ENCODE assay signal across 13 cellular contexts in the genomic region with DNA sequence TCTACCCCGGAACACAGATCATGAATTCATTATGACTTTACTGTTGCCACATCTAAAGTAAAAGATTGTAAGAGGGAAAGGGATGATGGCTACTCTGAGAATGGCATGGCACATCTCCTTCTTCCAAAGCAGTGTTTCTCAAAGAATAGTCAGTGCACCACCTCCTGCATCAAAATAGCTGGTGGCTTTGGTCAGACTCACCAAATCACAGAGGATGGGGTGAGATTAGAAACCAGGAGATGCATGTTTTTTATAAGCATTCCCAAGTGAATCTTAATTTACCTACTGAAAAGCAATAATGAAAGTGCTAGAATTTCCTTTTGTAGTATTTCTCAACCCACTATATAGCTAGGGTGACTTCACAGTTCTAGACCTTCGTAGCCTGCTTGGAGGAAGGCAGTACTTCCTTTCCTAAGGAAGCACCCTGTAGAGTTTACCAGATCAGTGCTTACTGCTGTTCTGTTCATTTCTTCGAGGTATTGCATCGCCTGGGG.
DNase-seq lines count a peak whose midpoint lies in the region; ATAC-seq and TF ChIP-seq lines count a peak whose summit lies in the region.
"Had no signal": no experiment of that assay in that cellular context is flagged by ENCODE, and none has a peak within 500 bp of the region (broad histone marks: within the 10 kb centered on the region; RNA-seq: fewer than 3 reads in every experiment).

No MANE protein-coding gene starts in this region.

- H3K9me3 Mint-ChIP-seq in naive thymus-derived CD4-positive, alpha-beta T cell, result peaks cover 0 to 8% (median 0%) of the 10 kb centered on the region in 11 donors
- H3K9me3 Mint-ChIP-seq: activated T-helper 17 cell treated with anti-CD3 and anti-CD28 coated beads, Interleukin-2, amount 50 U/mL, for 72 hours had no signal

- H2BK20ac ChIP-seq in IMR-90 (ENCODE audit: low read depth, low read length), result peak overlapping the region; percentile 36; the same call in 1 of the 2 replicates

- H3K9me1 ChIP-seq in IMR-90 (ENCODE audit: insufficient read depth, low read length), result no peaks in the 10 kb centered on the region; the same call in 1 of the 2 replicates

- H3K36me3 Mint-ChIP-seq in naive thymus-derived CD4-positive, alpha-beta T cell, result peaks cover 0 to 5% (median 0%) of the 10 kb centered on the region in 5 donors
- H3K36me3 Mint-ChIP-seq: CD4-positive, CD25-positive, alpha-beta regulatory T cell had no signal

- no peak overlapping the region; the same call in 1 of the 2 replicates for H3K27ac ChIP-seq in IMR-90 (ENCODE audit: insufficient read depth, low read length)
- no peak overlapping the region for H3K27ac ChIP-seq in naive thymus-derived CD4-positive, alpha-beta T cell (ENCODE audit: low read depth, low read length)
- H3K27ac ChIP-seq in testis, result no peak overlapping the region
- H3K27ac ChIP-seq: cardiac muscle cell had no signal

- H3K4ac ChIP-seq in IMR-90 (ENCODE audit: low read depth, low read length), result peak overlapping the region; percentile 54; the same call in 1 of the 2 replicates

- H4K91ac ChIP-seq in IMR-90 (ENCODE audit: insufficient read depth, low read depth, low read length), result peak overlapping the region; percentile 20; the same call in 1 of the 2 replicates

- no peaks in the 10 kb centered on the region for H4K20me1 ChIP-seq in IMR-90 (ENCODE audit: insufficient read depth, low read length)

- H3K4me1 ChIP-seq in IMR-90 (ENCODE audit: control insufficient read depth, insufficient read depth, low read length), result peaks cover 8% of the 10 kb centered on the region
- H3K4me1 ChIP-seq in naive thymus-derived CD4-positive, alpha-beta T cell (ENCODE audit: control insufficient read depth in 2 of 2, insufficient read depth in 2 of 2, low read length in 2 of 2), result peaks cover 17 to 66% of the 10 kb centered on the region in 2 donors
- H3K4me1 ChIP-seq in testis, result peaks cover 13% of the 10 kb centered on the region

- H3K4me1 Mint-ChIP-seq in naive thymus-derived CD4-positive, alpha-beta T cell, result peaks cover 43 to 96% (median 89%) of the 10 kb centered on the region in 7 donors

- H2BK15ac ChIP-seq in IMR-90 (ENCODE audit: low read depth, low read length), result 0 out of 3 replicates have a peak overlapping the region, but pooled peaks have one; percentile 9

- peak overlapping the region; percentile 46; the same call in 1 of the 2 replicates for H2AK5ac ChIP-seq in IMR-90 (ENCODE audit: low read depth, low read length)

- TF ChIP-seq POLR2A in IMR-90 (IDR thresholded peaks at IDR 0.05; ENCODE audit: low read depth, low read length) (no peak), testis (IDR thresholded peaks at IDR 0.05) (no peak)

- TF ChIP-seq CTCF in IMR-90 (conservative IDR thresholded peaks at IDR 0.05; ENCODE audit: low read depth, low read length) (no peak), testis (IDR thresholded peaks at IDR 0.05) (no peak)

- H3K36me3 ChIP-seq in IMR-90 (ENCODE audit: control insufficient read depth, insufficient read depth, low read length), result no peaks in the 10 kb centered on the region
- no peaks in the 10 kb centered on the region for H3K36me3 ChIP-seq in naive thymus-derived CD4-positive, alpha-beta T cell (ENCODE audit: control insufficient read depth in 2 of 3, insufficient read depth in 3 of 3, low read length in 3 of 3)
- H3K36me3 ChIP-seq in testis (ENCODE audit: low read depth, missing control alignments), result no peaks in the 10 kb centered on the region
- H3K36me3 ChIP-seq: cardiac muscle cell had no signal

- H3K27ac Mint-ChIP-seq in naive thymus-derived CD4-positive, alpha-beta T cell, result peak overlapping the region in 7 of 9 donors; percentile 17 to 81 (median 59)
- H3K27ac Mint-ChIP-seq: activated T-helper 17 cell treated with anti-CD3 and anti-CD28 coated beads, Interleukin-2, amount 50 U/mL, for 72 hours; CD4-positive, CD25-positive, alpha-beta regulatory T cell; nephron progenitor cell had no signal

- no peak overlapping the region for H2AFZ ChIP-seq in IMR-90 (replicated peaks; ENCODE audit: low read length, poor library complexity)

- H3K18ac ChIP-seq in IMR-90 (ENCODE audit: low read depth, low read length), result peak overlapping the region; percentile 53

- H2BK120ac ChIP-seq in IMR-90 (ENCODE audit: low read depth, low read length), result peak overlapping the region; percentile 58

- H4K5ac ChIP-seq in IMR-90 (ENCODE audit: low read depth, low read length), result peak overlapping the region; percentile 43

- peak overlapping the region; percentile 31 for H2BK5ac ChIP-seq in IMR-90 (ENCODE audit: low read depth, low read length, poor library complexity, severe bottlenecking)

- BruUV-seq in IMR-90 (replicated peaks; lab: Mats Ljungman, UMichigan), result no TSS peak

- H3K9ac ChIP-seq in IMR-90 (ENCODE audit: low read depth, low read length), result no peak overlapping the region

- DNase-seq in ELR (ENCODE audit: low read depth) (peak; percentile 36), IMR-90 (peak; percentile 43), astrocyte of the hippocampus (ENCODE audit: low read depth, low spot score) (peak; percentile 19), globus pallidus (ENCODE audit: low spot score) (no peak), testis (no peak)
- no peak for DNase-seq in naive thymus-derived CD4-positive, alpha-beta T cell
- DNase-seq: activated CD4-positive, alpha-beta T cell treated with anti-CD3 and anti-CD28 coated beads, Interleukin-2, amount 50 U/mL, for 48 hours; CD4-positive, CD25-positive, alpha-beta regulatory T cell; NCI-H510A; nephron progenitor cell had no signal

- H2AK9ac ChIP-seq in IMR-90 (replicated peaks; ENCODE audit: low read depth, low read length, poor library complexity), result no peak overlapping the region

- H3K14ac ChIP-seq in IMR-90 (replicated peaks; ENCODE audit: low read depth, low read length), result peak overlapping the region; percentile 34

- 71% methylated on average over 1 of the region's 4 CpGs; no CpG with 5 or more reads in 1 of the 2 experiments for WGBS in IMR-90 (ENCODE audit: extremely low coverage in 2 of 2, insufficient read length in 1 of 2), 2 experiments
- 90 to 91% methylated on average over 4 of the region's 4 CpGs for WGBS in testis, 2 donors

- in situ Hi-C loops in IMR-90 (cut with MboI; ENCODE audit: low sequenced_read_pairs), result no loop called here

- H4K8ac ChIP-seq in IMR-90 (ENCODE audit: low read depth in 2 of 2, low read length in 2 of 2), result peak overlapping the region in 1 of 2 experiments; percentile 39; a peak in 1 of 4 replicates

- TF ChIP-seq RAD21 in IMR-90 (IDR thresholded peaks at IDR 0.05; ENCODE audit: low read length), result no peak

- H3K79me1 ChIP-seq in IMR-90 (ENCODE audit: low read depth in 1 of 2, low read length in 2 of 2), result no peaks in the 10 kb centered on the region

- dilution Hi-C loops in IMR-90 (cut with HindIII; ENCODE audit: low sequenced_read_pairs, unreplicated experiment), result no loop called here

- peak overlapping the region in 2 of 10 donors; percentile 32 to 52 for H3K4me3 Mint-ChIP-seq in naive thymus-derived CD4-positive, alpha-beta T cell
- H3K4me3 Mint-ChIP-seq: activated T-helper 17 cell treated with anti-CD3 and anti-CD28 coated beads, Interleukin-2, amount 50 U/mL, for 72 hours; CD4-positive, CD25-positive, alpha-beta regulatory T cell; nephron progenitor cell had no signal

- ATAC-seq in IMR-90 (ENCODE audit: low read depth), result no peak
- no peak for ATAC-seq in naive thymus-derived CD4-positive, alpha-beta T cell
- ATAC-seq in GM19467 (IDR thresholded peaks at IDR 0.05; ENCODE audit: unreplicated experiment), result no peak
- ATAC-seq: activated T-helper 17 cell treated with anti-CD3 and anti-CD28 coated beads, Interleukin-2, amount 50 U/mL, for 72 hours had no signal

- H3K9me3 ChIP-seq in IMR-90 (ENCODE audit: control insufficient read depth, insufficient read depth, low read length), result no peaks in the 10 kb centered on the region; the same call in 1 of the 2 replicates
- H3K9me3 ChIP-seq in naive thymus-derived CD4-positive, alpha-beta T cell (ENCODE audit: control insufficient read depth in 2 of 3, low read length in 3 of 3), result no peaks in the 10 kb centered on the region
- H3K9me3 ChIP-seq in testis, result no peaks in the 10 kb centered on the region

- POLR2A ChIA-PET in IMR-90 (lab: Charles Lee; ENCODE audit: unreplicated experiment), result interaction anchor here (0.6 kb wide), 1 partner anchor 349 kb away, joined by 6 read pairs; no protein-coding TSS in a partner anchor
- POLR2A ChIA-PET in naive thymus-derived CD4-positive, alpha-beta T cell (lab: Charles Lee), result interaction anchor here (1.0 to 6.3 kb wide), 4 partner anchors 36 to 352 kb away, joined by 3 to 59 read pairs (median 10); no protein-coding TSS in a partner anchor

- H3K4me2 ChIP-seq in IMR-90 (ENCODE audit: low read depth, low read length), result peak overlapping the region; percentile 28; the same call in 1 of the 2 replicates

- no peak overlapping the region for H3K23ac ChIP-seq in IMR-90 (ENCODE audit: low read depth, low read length)

- intact Hi-C loops in IMR-90 (cut with micrococcal nuclease) (loop anchor here (5.0 kb wide), 1 partner anchor 239 kb away; no protein-coding TSS in a partner anchor), testis (cut with DNase I; ENCODE audit: low total_unique reads) (no loop called here)
- intact Hi-C loops in naive thymus-derived CD4-positive, alpha-beta T cell (cut with micrococcal nuclease), result no loop called here

- no peak overlapping the region for H3K4me3 ChIP-seq in IMR-90 (ENCODE audit: insufficient read depth, low read depth, low read length)
- H3K4me3 ChIP-seq in naive thymus-derived CD4-positive, alpha-beta T cell (ENCODE audit: low read length), result no peak overlapping the region
- H3K4me3 ChIP-seq in testis, result no peak overlapping the region
- H3K4me3 ChIP-seq: cardiac muscle cell had no signal

- no peaks in the 10 kb centered on the region; the same call in 1 of the 2 replicates for H3K27me3 ChIP-seq in IMR-90 (ENCODE audit: control insufficient read depth, insufficient read depth, low read length)
- no peaks in the 10 kb centered on the region for H3K27me3 ChIP-seq in naive thymus-derived CD4-positive, alpha-beta T cell (ENCODE audit: control insufficient read depth in 2 of 2, insufficient read depth in 2 of 2, low read length in 2 of 2)
- no peaks in the 10 kb centered on the region for H3K27me3 ChIP-seq in testis
- H3K27me3 ChIP-seq: cardiac muscle cell had no signal

- CTCF ChIA-PET in IMR-90 (lab: Yijun Ruan, JAX), result interaction anchor here (0.6 to 1.2 kb wide), 5 partner anchors 144 to 408 kb away, joined by 3 to 8 read pairs (median 4); no protein-coding TSS in a partner anchor
- CTCF ChIA-PET in naive thymus-derived CD4-positive, alpha-beta T cell (lab: Charles Lee), result interaction anchor here (0.8 to 1.6 kb wide), 2 partner anchors 143 to 352 kb away, joined by 3 to 7 read pairs; no protein-coding TSS in a partner anchor

- no peak overlapping the region; the same call in 1 of the 2 replicates for H3K56ac ChIP-seq in IMR-90 (ENCODE audit: extremely low read depth, insufficient read depth, low read length)

- peaks cover 0 to 7% (median 0%) of the 10 kb centered on the region in 5 donors for H3K27me3 Mint-ChIP-seq in naive thymus-derived CD4-positive, alpha-beta T cell
- H3K27me3 Mint-ChIP-seq: activated T-helper 17 cell treated with anti-CD3 and anti-CD28 coated beads, Interleukin-2, amount 50 U/mL, for 72 hours; CD4-positive, CD25-positive, alpha-beta regulatory T cell had no signal

Comparison
In these comparisons a context has a peak if more than half of its experiments do, and no peak if none do; other contexts are left out.
1. DNase-seq: peak in ELR (single experiment), IMR-90 (single experiment) and astrocyte of the hippocampus (single experiment); none in naive thymus-derived CD4-positive, alpha-beta T cell (0 of 9), globus pallidus (single experiment) and testis (single experiment).